In the genomic region with DNA sequence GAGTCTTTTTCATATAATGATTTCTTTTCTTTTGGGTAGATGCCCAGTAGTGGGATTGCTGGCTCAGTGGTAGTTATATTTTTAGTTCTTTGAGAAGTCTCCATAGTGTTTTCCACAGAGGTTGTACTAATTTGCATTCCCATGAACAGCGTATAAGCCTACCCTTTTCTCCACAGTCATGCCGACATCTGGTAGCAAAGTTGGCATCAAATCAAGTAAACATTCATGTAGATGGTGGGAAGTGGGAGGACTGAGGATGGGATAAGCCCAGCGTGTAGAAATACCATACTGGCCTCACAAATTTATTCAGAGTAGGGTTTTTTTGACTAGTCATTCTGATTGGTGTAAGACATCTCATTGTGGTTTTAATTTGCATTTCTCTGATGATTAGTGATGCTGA, we compare ENCODE assay signal across 21 cellular contexts.
A peak's percentile ranks its signal among the peaks of the same experiment; 100 is the strongest.
DNase-seq lines count a peak whose midpoint lies in the region; ATAC-seq and TF ChIP-seq lines count a peak whose summit lies in the region.
"Had no signal": no experiment of that assay in that cellular context is flagged by ENCODE, and none has a peak within 500 bp of the region (broad histone marks: within the 10 kb centered on the region; RNA-seq: fewer than 3 reads in every experiment).

No MANE protein-coding gene starts in this region.

- DNase-seq in M059J (ENCODE audit: low read depth) (peak; percentile 29), astrocyte of the cerebellum (ENCODE audit: low read depth) (peak; percentile 95), fibroblast of the aortic adventitia (ENCODE audit: low read depth) (peak; percentile 2), superior temporal gyrus (ENCODE audit: extremely low spot score) (peak; percentile 34), sciatic nerve (ENCODE audit: low spot score) (no peak), A172 (ENCODE audit: low spot score) (no peak)
- DNase-seq: activated CD4-positive, alpha-beta T cell treated with anti-CD3 and anti-CD28 coated beads for 48 hours; CD8-positive, alpha-beta memory T cell; cortex of kidney; GOT3; mucosa of descending colon; NCI-H1105; NCI-H2081 treated with DMSO at 0.1 percent for 48 hours; NK-92 treated with Interleukin-12 subunit alpha and Interleukin-12 subunit beta, amount 100 ng/mL, for 24 hours; posterior cingulate gyrus; SJCRH30; stimulated activated CD4-positive, alpha-beta T cell treated with anti-CD3 and anti-CD28 coated beads, Interleukin-2, amount 100 ng/mL, for 24 hours had no signal

- TF ChIP-seq CTCF in astrocyte of the cerebellum (IDR thresholded peaks at IDR 0.05; ENCODE audit: low read depth, low read length, missing control alignments) (no peak), fibroblast of the aortic adventitia (IDR thresholded peaks at IDR 0.05; ENCODE audit: insufficient read depth, low read length) (no peak)

- ATAC-seq in sciatic nerve: no peak
- ATAC-seq in GM21737 (IDR thresholded peaks at IDR 0.05; ENCODE audit: unreplicated experiment): no peak
- ATAC-seq: HepG2; mucosa of descending colon; stimulated activated memory B cell treated with anti-CD40 and anti-IgM and Interleukin-4, amounts not matched to agents 10 μg/mL and 1 μg/mL and 100 μg/mL, for 72 hours had no signal

- intact Hi-C loops in sciatic nerve (cut with DNase I): no loop called here

- in situ Hi-C loops in astrocyte of the cerebellum (cut with HindIII; ENCODE audit: low sequenced_read_pairs): no loop called here

- H3K4me3 ChIP-seq in astrocyte of the cerebellum (ENCODE audit: low read depth, low read length) (no peak overlapping the region), fibroblast of the aortic adventitia (ENCODE audit: low read depth, low read length) (no peak overlapping the region)
- H3K4me3 ChIP-seq: mucosa of descending colon, SJCRH30, thoracic aorta had no signal

Comparison
In these comparisons a context has a peak if more than half of its experiments do, and no peak if none do; other contexts are left out.
1. DNase-seq: peak in M059J (single experiment), astrocyte of the cerebellum (single experiment), fibroblast of the aortic adventitia (single experiment) and superior temporal gyrus (single experiment); none in sciatic nerve (single experiment) and A172 (single experiment).